ENCODE assay signal across 8 cellular contexts in the genomic region with DNA sequence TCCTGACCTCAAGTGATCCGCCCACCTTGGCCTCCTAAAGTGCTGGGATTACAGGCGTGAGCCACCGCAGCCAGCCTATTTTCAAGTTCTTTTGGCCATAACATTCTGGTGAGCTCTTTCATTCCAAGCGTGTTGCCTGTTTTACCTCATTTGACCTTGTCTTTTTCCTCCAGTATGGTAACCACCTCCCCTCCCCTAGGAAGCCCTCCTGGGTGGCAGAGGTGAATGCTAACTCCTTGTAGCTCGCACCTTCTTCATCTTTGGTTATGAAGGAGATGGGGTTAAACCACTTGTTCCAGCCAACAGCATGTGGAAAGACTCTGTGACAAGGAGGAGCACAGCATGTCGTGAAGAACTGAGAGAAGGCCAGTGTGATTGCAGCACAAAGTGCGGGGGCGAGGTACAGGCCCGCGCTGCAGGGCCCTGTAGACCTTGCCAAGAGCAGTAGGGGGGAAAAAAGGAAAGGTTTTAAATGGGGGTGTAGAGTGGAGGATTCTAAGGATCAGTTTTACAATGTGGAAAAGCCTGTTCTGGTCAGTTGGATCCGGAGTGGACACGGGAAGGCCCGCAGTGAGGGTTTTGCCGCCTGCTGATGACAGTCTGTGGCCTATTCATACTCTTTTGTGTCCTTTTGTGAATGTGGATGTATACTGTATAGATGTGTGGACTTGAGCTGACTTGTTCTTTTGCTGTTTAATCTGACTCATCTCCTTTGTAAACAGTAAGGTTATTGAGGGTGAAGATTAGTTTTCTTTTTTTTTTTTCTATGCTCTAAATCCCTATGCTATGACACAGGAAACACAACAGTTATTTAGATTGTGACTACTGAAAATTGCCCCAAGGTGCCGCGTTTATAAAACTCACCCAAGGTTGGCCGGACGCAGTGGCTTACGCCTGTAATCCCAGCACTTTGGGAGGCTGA. TPM values are rescaled to one million over a fixed set of nuclear protein-coding genes. Genes with fewer than 3 reads are reported as not detected.
DNase-seq lines count a peak whose midpoint lies in the region; ATAC-seq lines count a peak whose summit lies in the region.

No MANE protein-coding gene starts in this region.

- 95% methylated on average over 19 of the region's 19 CpGs for WGBS in thymus

- H3K9me3 ChIP-seq in thymus (ENCODE audit: control insufficient read depth), result no peaks in the 10 kb centered on the region

- peak overlapping the region; percentile 40 for H3K27ac ChIP-seq in thymus (ENCODE audit: low read depth)

- H3K27me3 ChIP-seq in thymus (ENCODE audit: control insufficient read depth, insufficient read depth), result no peaks in the 10 kb centered on the region

- ATAC-seq in HG03442 (IDR thresholded peaks at IDR 0.05; ENCODE audit: unreplicated experiment), result no peak

- no peaks in the 10 kb centered on the region for H3K36me3 ChIP-seq in thymus (ENCODE audit: control insufficient read depth, insufficient read depth)

- DNase-seq in HK-2 (ENCODE audit: unreplicated experiment), result peak; percentile 49
- peak; percentile 40 for DNase-seq in amniotic stem cell (lab: John Stamatoyannopoulos, UW)
- DNase-seq in iris pigment epithelial cell (ENCODE audit: low read depth), result peak; percentile 89
- no peak for DNase-seq in activated gamma-delta T cell treated with Interleukin-2 at 50 U/mL for 16 hours
- no peak for DNase-seq in T-helper 1 cell
- DNase-seq in NCI-H1694 treated with DMSO at 0.1 percent for 48 hours (lab: John Stamatoyannopoulos, UW), result no peak

- H3K4me1 ChIP-seq in thymus (ENCODE audit: control insufficient read depth, insufficient read depth, low read length), result no peaks in the 10 kb centered on the region

- no peak overlapping the region for H3K4me3 ChIP-seq in thymus (ENCODE audit: low read length)

RNA-seq across cellular contexts. Expression of a gene that starts 7.5 kb away (rescaled TPM):
- polyA plus RNA-seq in thymus, result 6.6 TPM

RNA-seq across cellular contexts. Expression of a gene that starts 33.1 kb away (rescaled TPM):
- 119 TPM for polyA plus RNA-seq in thymus

RNA-seq across cellular contexts. Expression of a gene that starts 47.4 kb away (rescaled TPM):
- 5.5 TPM for polyA plus RNA-seq in thymus

Comparison
In these comparisons a context has a peak if more than half of its experiments do, and no peak if none do; other contexts are left out.
1. DNase-seq: peak in HK-2 (single experiment), amniotic stem cell (single experiment) and iris pigment epithelial cell (single experiment); none in activated gamma-delta T cell treated with Interleukin-2 at 50 U/mL for 16 hours (single experiment), T-helper 1 cell (0 of 5) and NCI-H1694 treated with DMSO at 0.1 percent for 48 hours (single experiment).